Comparison of ENCODE assay signal across 18 cellular contexts in the genomic region with DNA sequence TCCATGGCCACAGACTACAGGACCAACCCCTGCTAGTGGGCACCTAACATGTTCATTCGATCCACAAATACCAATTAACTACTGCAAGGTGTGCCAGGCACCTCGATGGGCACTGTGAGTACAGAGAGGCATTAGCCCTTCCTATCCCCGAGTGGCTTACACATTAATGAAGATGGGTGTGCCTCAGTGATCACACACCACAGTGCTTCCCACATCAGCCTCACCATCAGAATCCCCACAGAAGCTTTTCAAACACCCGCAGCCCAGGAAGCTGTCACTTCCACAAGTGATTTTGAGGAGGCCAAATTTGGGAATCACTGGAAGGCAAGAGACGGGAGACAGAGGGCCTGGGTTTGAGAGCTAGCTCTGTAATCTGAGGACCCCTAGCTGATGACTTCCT. TPM values are rescaled to one million over a fixed set of nuclear protein-coding genes. Genes with fewer than 3 reads are reported as not detected.
A peak's percentile ranks its signal among the peaks of the same experiment; 100 is the strongest.
DNase-seq lines count a peak whose midpoint lies in the region; ATAC-seq and TF ChIP-seq lines count a peak whose summit lies in the region.
"Had no signal": no experiment of that assay in that cellular context is flagged by ENCODE, and none has a peak within 500 bp of the region (broad histone marks: within the 10 kb centered on the region; RNA-seq: fewer than 3 reads in every experiment).

No MANE protein-coding gene starts in this region.

- H3K27ac Mint-ChIP-seq in stimulated activated naive CD8-positive, alpha-beta T cell treated with anti-CD3 and anti-CD28 coated beads, Interleukin-15, Interleukin-2, amounts not matched to agents 100 ng/mL and 50 ng/mL, for 24 hours, result peak overlapping the region; percentile 83
- H3K27ac Mint-ChIP-seq in activated T-cell treated with anti-CD3 and anti-CD28 coated beads, Interleukin-2, amount 50 U/mL, for 72 hours, result peak overlapping the region; percentile 86
- H3K27ac Mint-ChIP-seq in memory B cell (peak overlapping the region; percentile 91), Caco-2 (ENCODE audit: unreplicated experiment) (no peak overlapping the region)
- H3K27ac Mint-ChIP-seq: dendritic cell treated with granulocyte-macrophage colony-stimulating factor and Interleukin-4, amounts not matched to agents 40 ng/mL and 50 ng/mL, for 4 days had no signal

- no TSS peak for BruUV-seq in Caco-2 (replicated peaks; lab: Mats Ljungman, UMichigan)

- no peak overlapping the region for H3K4me3 Mint-ChIP-seq in stimulated activated naive CD8-positive, alpha-beta T cell treated with anti-CD3 and anti-CD28 coated beads, Interleukin-15, Interleukin-2, amounts not matched to agents 100 ng/mL and 50 ng/mL, for 24 hours
- H3K4me3 Mint-ChIP-seq in activated T-cell treated with anti-CD3 and anti-CD28 coated beads, Interleukin-2, amount 50 U/mL, for 72 hours, result no peak overlapping the region
- H3K4me3 Mint-ChIP-seq in memory B cell (peak overlapping the region; percentile 54), Caco-2 (ENCODE audit: unreplicated experiment) (no peak overlapping the region)
- H3K4me3 Mint-ChIP-seq: dendritic cell treated with granulocyte-macrophage colony-stimulating factor and Interleukin-4, amounts not matched to agents 40 ng/mL and 50 ng/mL, for 4 days had no signal

- intact Hi-C loops in Caco-2 (cut with micrococcal nuclease; ENCODE audit: unreplicated experiment), result no loop called here

- H3K27me3 Mint-ChIP-seq in stimulated activated naive CD8-positive, alpha-beta T cell treated with anti-CD3 and anti-CD28 coated beads, Interleukin-15, Interleukin-2, amounts not matched to agents 100 ng/mL and 50 ng/mL, for 24 hours, result no peaks in the 10 kb centered on the region
- no peaks in the 10 kb centered on the region for H3K27me3 Mint-ChIP-seq in activated T-cell treated with anti-CD3 and anti-CD28 coated beads, Interleukin-2, amount 50 U/mL, for 72 hours (ENCODE audit: low read depth)
- H3K27me3 Mint-ChIP-seq in memory B cell (no peaks in the 10 kb centered on the region), Caco-2 (ENCODE audit: insufficient read depth, unreplicated experiment) (no peaks in the 10 kb centered on the region)
- H3K27me3 Mint-ChIP-seq: dendritic cell treated with granulocyte-macrophage colony-stimulating factor and Interleukin-4, amounts not matched to agents 40 ng/mL and 50 ng/mL, for 4 days had no signal

- no peaks in the 10 kb centered on the region for H3K27me3 ChIP-seq in Caco-2 (replicated peaks; ENCODE audit: control insufficient read depth, insufficient read depth, low read length)
- H3K27me3 ChIP-seq: esophagus squamous epithelium, ovary had no signal

- TF ChIP-seq CTCF in omental fat pad (IDR thresholded peaks at IDR 0.05) (no peak), Caco-2 (IDR thresholded peaks at IDR 0.05; ENCODE audit: insufficient read depth in 1 of 2, low read depth in 1 of 2, low read length in 1 of 2, severe bottlenecking in 1 of 2, unreplicated experiment in 1 of 2) (no peak)

- peaks cover 45% of the 10 kb centered on the region for H3K4me1 ChIP-seq in Caco-2

- H3K9me3 Mint-ChIP-seq in stimulated activated naive CD8-positive, alpha-beta T cell treated with anti-CD3 and anti-CD28 coated beads, Interleukin-15, Interleukin-2, amounts not matched to agents 100 ng/mL and 50 ng/mL, for 24 hours, result no peaks in the 10 kb centered on the region
- no peaks in the 10 kb centered on the region for H3K9me3 Mint-ChIP-seq in activated T-cell treated with anti-CD3 and anti-CD28 coated beads, Interleukin-2, amount 50 U/mL, for 72 hours
- no peaks in the 10 kb centered on the region for H3K9me3 Mint-ChIP-seq in memory B cell
- H3K9me3 Mint-ChIP-seq in Caco-2 (ENCODE audit: unreplicated experiment), result no peaks in the 10 kb centered on the region
- H3K9me3 Mint-ChIP-seq: dendritic cell treated with granulocyte-macrophage colony-stimulating factor and Interleukin-4, amounts not matched to agents 40 ng/mL and 50 ng/mL, for 4 days had no signal

- no peak for ATAC-seq in stimulated activated naive CD8-positive, alpha-beta T cell treated with anti-CD3 and anti-CD28 coated beads, Interleukin-15, Interleukin-2, amounts not matched to agents 100 U/mL and 50 U/mL, for 24 hours
- no peak for ATAC-seq in activated T-cell treated with anti-CD3 and anti-CD28 coated beads, Interleukin-2, amount 50 U/mL, for 72 hours (replicated peaks in 1 of 2)
- ATAC-seq in memory B cell (ENCODE audit: low read depth) (no peak), omental fat pad (ENCODE audit: low FRiP score) (no peak)

- CTCF ChIA-PET in Caco-2 (lab: Charles Lee), result no interaction called here

- DNase-seq in stimulated activated naive CD8-positive, alpha-beta T cell treated with anti-CD3 and anti-CD28 coated beads, Interleukin-15, Interleukin-2, amounts not matched to agents 100 U/mL and 50 U/mL, for 24 hours, result no peak
- DNase-seq in activated T-cell treated with anti-CD3 and anti-CD28 coated beads, Interleukin-2, amount 50 U/mL, for 72 hours, result no peak
- no peak for DNase-seq in memory B cell (ENCODE audit: low spot score in 2 of 2)
- no peak for DNase-seq in kidney glomerular epithelial cell (lab: John Stamatoyannopoulos, UW)
- no peak for DNase-seq in HCEC 1CT
- DNase-seq in omental fat pad (ENCODE audit: low spot score), result no peak
- no peak for DNase-seq in Caco-2
- DNase-seq: esophagus squamous epithelium; head of caudate nucleus; islet precursor cell; NCI-H1048; NCI-H2171 treated with DMSO at 0.1 percent for 48 hours; NK-92 treated with Interleukin-12 subunit alpha and Interleukin-12 subunit beta, amount 100 ng/mL, for 24 hours; ovary; Right ventricle myocardium superior; stimulated activated naive CD4-positive, alpha-beta T cell had no signal

- no peak overlapping the region for H3K4me3 ChIP-seq in Caco-2 (ENCODE audit: low read depth, low read length)
- H3K4me3 ChIP-seq: esophagus squamous epithelium, ovary had no signal

- POLR2A ChIA-PET in Caco-2 (lab: Charles Lee), result no interaction called here

- H3K9me3 ChIP-seq in Caco-2, result no peaks in the 10 kb centered on the region
- H3K9me3 ChIP-seq: esophagus squamous epithelium, ovary had no signal

- H3K4me1 Mint-ChIP-seq in stimulated activated naive CD8-positive, alpha-beta T cell treated with anti-CD3 and anti-CD28 coated beads, Interleukin-15, Interleukin-2, amounts not matched to agents 100 ng/mL and 50 ng/mL, for 24 hours (ENCODE audit: low read depth), result peaks cover 95% of the 10 kb centered on the region
- H3K4me1 Mint-ChIP-seq in activated T-cell treated with anti-CD3 and anti-CD28 coated beads, Interleukin-2, amount 50 U/mL, for 72 hours (ENCODE audit: low read depth), result peaks cover 94% of the 10 kb centered on the region
- peaks cover 57% of the 10 kb centered on the region for H3K4me1 Mint-ChIP-seq in memory B cell
- H3K4me1 Mint-ChIP-seq in Caco-2 (ENCODE audit: low read depth, unreplicated experiment), result peaks cover 9% of the 10 kb centered on the region

- peaks cover 64% of the 10 kb centered on the region for H3K36me3 Mint-ChIP-seq in stimulated activated naive CD8-positive, alpha-beta T cell treated with anti-CD3 and anti-CD28 coated beads, Interleukin-15, Interleukin-2, amounts not matched to agents 100 ng/mL and 50 ng/mL, for 24 hours (ENCODE audit: low read depth)
- peaks cover 0 to 9% of the 10 kb centered on the region in 2 donors for H3K36me3 Mint-ChIP-seq in activated T-cell treated with anti-CD3 and anti-CD28 coated beads, Interleukin-2, amount 50 U/mL, for 72 hours (ENCODE audit: insufficient read depth in 2 of 2)
- H3K36me3 Mint-ChIP-seq in memory B cell, result peaks cover 19% of the 10 kb centered on the region
- H3K36me3 Mint-ChIP-seq in Caco-2 (ENCODE audit: insufficient read depth, unreplicated experiment), result peaks cover 75% of the 10 kb centered on the region

- H3K36me3 ChIP-seq in Caco-2 (ENCODE audit: control insufficient read depth, insufficient read depth, low read length), result peaks cover 3% of the 10 kb centered on the region
- H3K36me3 ChIP-seq: ovary had no signal

RNA-seq across cellular contexts. Expression of gene EZR, which starts 23.7 kb away (rescaled TPM):
- total RNA-seq in activated T-cell treated with anti-CD3 and anti-CD28 coated beads, Interleukin-2, amount 50 U/mL, for 72 hours, result 100 to 1,000 TPM; 167 to 177 TPM
- total RNA-seq in omental fat pad (100 to 1,000 TPM in 2 of 4 donors, 10 to 100 TPM in 2; 60.9 to 480 (median 251) TPM), Caco-2 (2022) (282 and 290 TPM in 2 replicates)
